30 cellular contexts compared by ENCODE assay signal in genomic region chr10:54815583-54815982, GRCh38. TPM values are rescaled to one million over a fixed set of nuclear protein-coding genes. Genes with fewer than 3 reads are reported as not detected.
DNase-seq lines count a peak whose midpoint lies in the region; ATAC-seq, FAIRE-seq and TF ChIP-seq lines count a peak whose summit lies in the region.
"Had no signal": no experiment of that assay in that cellular context is flagged by ENCODE, and none has a peak within 500 bp of the region (broad histone marks: within the 10 kb centered on the region; RNA-seq: fewer than 3 reads in every experiment).

No MANE protein-coding gene starts in this region.

- H3K9me3 ChIP-seq in PC-3 (ENCODE audit: low read length) (no peaks in the 10 kb centered on the region), RWPE2 (ENCODE audit: severe bottlenecking) (no peaks in the 10 kb centered on the region), left lung (no peaks in the 10 kb centered on the region)
- H3K9me3 ChIP-seq: BE2C, BLaER1 had no signal

- CTCF ChIA-PET in PC-3 (lab: Charles Lee), result no interaction called here

- H3K27ac ChIP-seq in PC-3 (ENCODE audit: low read length) (no peak overlapping the region), RWPE2 (ENCODE audit: poor library complexity, severe bottlenecking) (no peak overlapping the region), left lung (no peak overlapping the region)
- H3K27ac ChIP-seq: BLaER1 had no signal

- no peak for TF ChIP-seq CTCF in PC-3 (conservative IDR thresholded peaks at IDR 0.05; ENCODE audit: low read depth, low read length)
- TF ChIP-seq CTCF in RWPE2 (IDR thresholded peaks at IDR 0.05; ENCODE audit: poor library complexity, severe bottlenecking), result no peak
- no peak for TF ChIP-seq CTCF in epithelial cell of esophagus (IDR thresholded peaks at IDR 0.05; ENCODE audit: insufficient read depth, low read depth, low read length, missing control alignments)
- no peak for TF ChIP-seq CTCF in left lung (IDR thresholded peaks at IDR 0.05)

- DNase-seq in PC-3, result peak; percentile 39
- no peak for DNase-seq in RWPE2 (ENCODE audit: low spot score)
- DNase-seq in epithelial cell of esophagus (ENCODE audit: low read depth), result peak; percentile 47
- DNase-seq in urothelium cell line (ENCODE audit: low spot score), result no peak
- DNase-seq in left lung, result no peak
- DNase-seq in NOMO-1 treated with DMSO at 0.1 percent for 48 hours (lab: John Stamatoyannopoulos, UW; ENCODE audit: unreplicated experiment), result no peak
- DNase-seq: 8988T; ACHN; BE2C; C1 segment of cervical spinal cord; CD4-positive, alpha-beta memory T cell; CD4-positive, CD25-positive, alpha-beta regulatory T cell; CD8-positive, alpha-beta memory T cell; COR-L47; DMS 273 treated with DMSO at 0.1 percent for 48 hours; DMS153; DMS53; DMS79; DND-41; EL; GDM1 had no signal

- no peaks in the 10 kb centered on the region for H4K20me1 ChIP-seq in PC-3 (ENCODE audit: low read length)
- H4K20me1 ChIP-seq: BLaER1 had no signal

- intact Hi-C loops in PC-3 (cut with micrococcal nuclease), result no loop called here
- intact Hi-C loops in left lung (cut with DNase I), result no loop called here

- no peak overlapping the region for H3K4me3 ChIP-seq in PC-3 (ENCODE audit: low read length)
- H3K4me3 ChIP-seq in RWPE2 (ENCODE audit: severe bottlenecking), result no peak overlapping the region
- no peak overlapping the region for H3K4me3 ChIP-seq in epithelial cell of esophagus (ENCODE audit: low read length)
- no peak overlapping the region for H3K4me3 ChIP-seq in left lung
- H3K4me3 ChIP-seq: BLaER1, GM12878 had no signal

- H3K36me3 ChIP-seq in PC-3 (ENCODE audit: low read depth, low read length) (no peaks in the 10 kb centered on the region), RWPE2 (ENCODE audit: low read depth) (no peaks in the 10 kb centered on the region), left lung (no peaks in the 10 kb centered on the region)
- H3K36me3 ChIP-seq: BE2C, BLaER1 had no signal

- POLR2A ChIA-PET in PC-3 (lab: Charles Lee; ENCODE audit: unreplicated experiment), result no interaction called here

- ATAC-seq in PC-3, result peak; percentile 94
- peak; percentile 48; the same call in 1 of the 3 replicates for ATAC-seq in RWPE2 (ENCODE audit: low read depth)
- no peak for ATAC-seq in left lung
- ATAC-seq in HG02759 (IDR thresholded peaks at IDR 0.05; ENCODE audit: unreplicated experiment), result no peak
- ATAC-seq: GM12878 had no signal

- H2AFZ ChIP-seq in PC-3 (ENCODE audit: low read length), result no peak overlapping the region

- H3K9me2 ChIP-seq in PC-3 (replicated peaks; ENCODE audit: low read length), result peaks cover 3% of the 10 kb centered on the region; the same call in 1 of the 2 replicates

- peak; percentile 13 for FAIRE-seq in urothelium cell line (lab: Jason Lieb, UNC)
- FAIRE-seq: A204.1, GM12878, GM12892, GM18507 had no signal

- no peaks in the 10 kb centered on the region for H3F3A ChIP-seq in PC-3 (ENCODE audit: low read length, unreplicated experiment)

- H3K27me3 ChIP-seq in PC-3 (ENCODE audit: low read length) (no peaks in the 10 kb centered on the region), RWPE2 (ENCODE audit: insufficient read depth, poor library complexity, severe bottlenecking) (no peaks in the 10 kb centered on the region), left lung (no peaks in the 10 kb centered on the region)
- H3K27me3 ChIP-seq: BE2C, BLaER1 had no signal

- no TSS peak for BruUV-seq in PC-3 (replicated peaks; lab: Mats Ljungman, UMichigan)

- no peaks in the 10 kb centered on the region for H3K79me2 ChIP-seq in PC-3 (ENCODE audit: low read length)

- H3K4me2 ChIP-seq in PC-3 (ENCODE audit: low read length), result no peak overlapping the region
- H3K4me2 ChIP-seq: BLaER1 had no signal

- H3K4me1 ChIP-seq in PC-3 (ENCODE audit: insufficient read depth, low read length), result peaks cover 9% of the 10 kb centered on the region; the same call in 1 of the 2 replicates
- H3K4me1 ChIP-seq in RWPE2 (ENCODE audit: insufficient read depth, poor library complexity, severe bottlenecking), result peaks cover 9% of the 10 kb centered on the region
- H3K4me1 ChIP-seq in left lung, result no peaks in the 10 kb centered on the region
- H3K4me1 ChIP-seq: BE2C, BLaER1 had no signal

- no peak overlapping the region for H3K9ac ChIP-seq in PC-3 (ENCODE audit: low read length)
- H3K9ac ChIP-seq: BLaER1 had no signal

RNA-seq across cellular contexts. Expression of gene PCDH15, which starts 14.6 kb away (rescaled TPM):
- total RNA-seq in PC-3 (2014; rRNA removed) (not detected in 2 replicates), left lung (1 to 10 TPM in 1 of 2 donors, under 1 TPM in 1; 0.58 to 1.2 TPM)
- total RNA-seq: A673; CD4-positive, alpha-beta memory T cell; CD4-positive, CD25-positive, alpha-beta regulatory T cell; CD8-positive, alpha-beta memory T cell; Daoy; G401 had no signal

Comparison
In these comparisons a context has a peak if more than half of its experiments do, and no peak if none do; other contexts are left out.
1. ATAC-seq: peak in PC-3 (single experiment) and RWPE2 (single experiment); none in left lung (single experiment) and HG02759 (single experiment).
2. DNase-seq: peak in PC-3 (single experiment) and epithelial cell of esophagus (single experiment); none in RWPE2 (single experiment), urothelium cell line (single experiment), left lung (0 of 2) and NOMO-1 treated with DMSO at 0.1 percent for 48 hours (single experiment).